Comparison of ENCODE assay signal across 8 cellular contexts in genomic region chr1:16644179-16645043, GRCh38. TPM values are rescaled to one million over a fixed set of nuclear protein-coding genes. Genes with fewer than 3 reads are reported as not detected.
DNase-seq lines count a peak whose midpoint lies in the region; ATAC-seq and TF ChIP-seq lines count a peak whose summit lies in the region.

No MANE protein-coding gene starts in this region.

- peak overlapping the region; percentile 91 for H3K9ac ChIP-seq in BLaER1

- no peak overlapping the region for H3K27ac Mint-ChIP-seq in activated CD4-positive, alpha-beta T cell treated with anti-CD3 and anti-CD28 coated beads for 36 hours

- H3K27me3 Mint-ChIP-seq in activated CD4-positive, alpha-beta T cell treated with anti-CD3 and anti-CD28 coated beads for 36 hours, result no peaks in the 10 kb centered on the region

- POLR2A ChIA-PET in activated CD4-positive, alpha-beta T cell treated with anti-CD3 and anti-CD28 coated beads for 36 hours (lab: Charles Lee), result interaction anchor here (0.5 to 1.6 kb wide), 5 partner anchors 83 to 459 kb away, joined by 3 to 6 read pairs (median 3); no protein-coding TSS in a partner anchor

- H3K4me1 ChIP-seq in BLaER1, result peaks cover 26% of the 10 kb centered on the region

- peak overlapping the region; percentile 77 for H3K4me3 ChIP-seq in BLaER1
- H3K4me3 ChIP-seq in coronary artery, result peak overlapping the region; percentile 75

- DNase-seq in GM19240 (ENCODE audit: insufficient read length, low spot score), result peak; percentile 98
- peak; percentile 99 for DNase-seq in NCI-H510A (lab: John Stamatoyannopoulos, UW)
- peak; percentile 100 for DNase-seq in activated CD4-positive, alpha-beta T cell treated with anti-CD3 and anti-CD28 coated beads for 36 hours
- peak; percentile 99 for DNase-seq in coronary artery (ENCODE audit: low spot score)
- DNase-seq in left kidney (ENCODE audit: low read depth, low spot score), result peak; percentile 100
- DNase-seq in stimulated activated CD4-positive, alpha-beta T cell treated with anti-CD3 and anti-CD28 coated beads, Interleukin-1b, Interleukin-23, amount 100 ng/mL, for 4 hours (ENCODE audit: low read depth in 2 of 2), result peak; percentile 100

- peak overlapping the region; percentile 80 for H3K27ac ChIP-seq in BLaER1
- peak overlapping the region; percentile 62 to 77 for H3K27ac ChIP-seq in coronary artery

- no peaks in the 10 kb centered on the region for H3K27me3 ChIP-seq in BLaER1

- no peaks in the 10 kb centered on the region for H3K36me3 Mint-ChIP-seq in activated CD4-positive, alpha-beta T cell treated with anti-CD3 and anti-CD28 coated beads for 36 hours (ENCODE audit: low read depth)

- ATAC-seq in HG03442 (IDR thresholded peaks at IDR 0.05; ENCODE audit: unreplicated experiment), result peak; percentile 76
- ATAC-seq in activated CD4-positive, alpha-beta T cell treated with anti-CD3 and anti-CD28 coated beads for 36 hours, result peak; percentile 83

- intact Hi-C loops in activated CD4-positive, alpha-beta T cell treated with anti-CD3 and anti-CD28 coated beads for 36 hours (cut with DNase I, micrococcal nuclease), result loop anchor here (1.0 kb wide), 8 partner anchors 29 to 367 kb away; partner anchors contain the start of genes ATP13A2 (in 1 of the 2), NBPF1 (in 1 of the 2), NECAP2 (in 1 of the 2) and RNU1-1 (in 1 of the 2)

- H3K4me3 Mint-ChIP-seq in activated CD4-positive, alpha-beta T cell treated with anti-CD3 and anti-CD28 coated beads for 36 hours, result no peak overlapping the region

- CTCF ChIA-PET in activated CD4-positive, alpha-beta T cell treated with anti-CD3 and anti-CD28 coated beads for 36 hours (lab: Charles Lee), result interaction anchor here (0.8 to 1.3 kb wide), 5 partner anchors 9 to 307 kb away, joined by 3 to 4 read pairs (median 3); no protein-coding TSS in a partner anchor

- H3K9me3 ChIP-seq in BLaER1, result no peaks in the 10 kb centered on the region

- TF ChIP-seq CTCF in coronary artery (IDR thresholded peaks at IDR 0.05), result no peak

- peaks cover 14% of the 10 kb centered on the region; the same call in 1 of the 2 replicates for H3K36me3 ChIP-seq in BLaER1

- peaks cover 37% of the 10 kb centered on the region for H4K20me1 ChIP-seq in BLaER1

- H3K9me3 Mint-ChIP-seq in activated CD4-positive, alpha-beta T cell treated with anti-CD3 and anti-CD28 coated beads for 36 hours (ENCODE audit: low read depth), result no peaks in the 10 kb centered on the region

- H3K4me2 ChIP-seq in BLaER1, result peak overlapping the region; percentile 88

- H3K4me1 Mint-ChIP-seq in activated CD4-positive, alpha-beta T cell treated with anti-CD3 and anti-CD28 coated beads for 36 hours, result peaks cover 3% of the 10 kb centered on the region

RNA-seq across cellular contexts. Expression of gene RNU1-3, which starts 22.3 kb away (rescaled TPM):
- total RNA-seq in activated CD4-positive, alpha-beta T cell treated with anti-CD3 and anti-CD28 coated beads for 36 hours, result 1,000 to 10,000 TPM; 1,573 to 2,291 TPM

RNA-seq across cellular contexts. Expression of gene NBPF1, which starts 31.0 kb away (rescaled TPM):
- total RNA-seq in activated CD4-positive, alpha-beta T cell treated with anti-CD3 and anti-CD28 coated beads for 36 hours, result 1 to 10 TPM; 5.8 to 6.2 TPM

Comparison
In these comparisons a context has a peak if more than half of its experiments do, and no peak if none do; other contexts are left out.
1. Peak in every context shown above with its lines: DNase-seq, ATAC-seq, H3K4me3 ChIP-seq and H3K27ac ChIP-seq.